In genomic region chr1:32239790-32240139, GRCh38 we compare ENCODE assay signal across 8 cellular contexts. TPM values are rescaled to one million over a fixed set of nuclear protein-coding genes. Genes with fewer than 3 reads are reported as not detected.
DNase-seq lines count a peak whose midpoint lies in the region; ATAC-seq and TF ChIP-seq lines count a peak whose summit lies in the region.

No MANE protein-coding gene starts in this region.

- peaks cover 35% of the 10 kb centered on the region for H3K4me1 ChIP-seq in PC-3 (ENCODE audit: insufficient read depth, low read length)
- H3K4me1 ChIP-seq in esophagus squamous epithelium, result peaks cover 5 to 52% (median 19%) of the 10 kb centered on the region in 3 donors
- no peaks in the 10 kb centered on the region for H3K4me1 ChIP-seq in prostate gland (replicated peaks)
- H3K4me1 ChIP-seq in foreskin keratinocyte, result peaks cover 11% of the 10 kb centered on the region

- WGBS in esophagus squamous epithelium, 2 donors, result no CpG with 5 or more reads among the region's 20 CpGs
- WGBS in prostate gland, result 39% methylated on average over 20 of the region's 20 CpGs

- no peak overlapping the region for H3K9ac ChIP-seq in PC-3 (ENCODE audit: low read length)

- no peaks in the 10 kb centered on the region for H3K9me2 ChIP-seq in PC-3 (replicated peaks; ENCODE audit: low read length)

- H2AFZ ChIP-seq in PC-3 (ENCODE audit: low read length), result peak overlapping the region; percentile 82

- intact Hi-C loops in PC-3 (cut with micrococcal nuclease), result loop anchor here (2.0 to 5.0 kb wide), 2 partner anchors 53 to 93 kb away; partner anchors contain the start of gene HDAC1
- intact Hi-C loops in esophagus squamous epithelium (cut with DNase I), result no loop called here
- intact Hi-C loops in prostate gland (cut with DNase I), result loop anchor here (5.0 kb wide), 2 partner anchors 57 to 113 kb away; no protein-coding TSS in a partner anchor

- H3K36me3 ChIP-seq in PC-3 (ENCODE audit: low read depth, low read length) (no peaks in the 10 kb centered on the region), esophagus squamous epithelium (peaks cover 0 to 4% (median 0%) of the 10 kb centered on the region in 3 donors), prostate gland (no peaks in the 10 kb centered on the region)

- no peaks in the 10 kb centered on the region for H4K20me1 ChIP-seq in PC-3 (ENCODE audit: low read length)

- H3K27me3 ChIP-seq in PC-3 (ENCODE audit: low read length) (no peaks in the 10 kb centered on the region), esophagus squamous epithelium (no peaks in the 10 kb centered on the region), prostate gland (replicated peaks; ENCODE audit: insufficient read depth) (no peaks in the 10 kb centered on the region), foreskin keratinocyte (no peaks in the 10 kb centered on the region)

- no peak overlapping the region for H3K27ac ChIP-seq in PC-3 (ENCODE audit: low read length)
- peak overlapping the region; percentile 58 to 91 (median 84) for H3K27ac ChIP-seq in esophagus squamous epithelium
- H3K27ac ChIP-seq in prostate gland, result peak overlapping the region; percentile 76 to 81
- no peak overlapping the region for H3K27ac ChIP-seq in foreskin keratinocyte

- no peak for TF ChIP-seq CTCF in PC-3 (conservative IDR thresholded peaks at IDR 0.05; ENCODE audit: low read depth, low read length)
- no peak for TF ChIP-seq CTCF in esophagus squamous epithelium (IDR thresholded peaks at IDR 0.05)
- no peak for TF ChIP-seq CTCF in prostate gland (IDR thresholded peaks at IDR 0.05)
- TF ChIP-seq CTCF in foreskin keratinocyte (conservative IDR thresholded peaks at IDR 0.05), result no peak

- no peaks in the 10 kb centered on the region for H3K9me3 ChIP-seq in PC-3 (ENCODE audit: low read length)
- H3K9me3 ChIP-seq in esophagus squamous epithelium, result no peaks in the 10 kb centered on the region
- H3K9me3 ChIP-seq in prostate gland, result no peaks in the 10 kb centered on the region

- H3F3A ChIP-seq in PC-3 (ENCODE audit: low read length, unreplicated experiment), result peaks cover 6% of the 10 kb centered on the region

- ATAC-seq in PC-3 (no peak), GM19397 (IDR thresholded peaks at IDR 0.05; ENCODE audit: unreplicated experiment) (no peak), foreskin keratinocyte (no peak)

- CTCF ChIA-PET in PC-3 (lab: Charles Lee), result interaction anchor here (1.7 kb wide), 1 partner anchor 82 kb away, joined by 8 read pairs; no protein-coding TSS in a partner anchor

- BruUV-seq in PC-3 (replicated peaks; lab: Mats Ljungman, UMichigan), result no TSS peak

- no peak for TF ChIP-seq POLR2A in esophagus squamous epithelium (IDR thresholded peaks at IDR 0.05)
- TF ChIP-seq POLR2A in prostate gland (IDR thresholded peaks at IDR 0.05), result no peak

- peak overlapping the region; percentile 95 for H3K4me2 ChIP-seq in PC-3 (ENCODE audit: low read length)

- DNase-seq in DMS79 treated with DMSO at 0.1 percent for 48 hours (lab: John Stamatoyannopoulos, UW) (peak; percentile 86), PC-3 (no peak), esophagus squamous epithelium (lab: John Stamatoyannopoulos, UW) (no peak), prostate gland (ENCODE audit: low spot score) (no peak), AG20443 (ENCODE audit: low spot score) (no peak), foreskin keratinocyte (no peak)
- no peak for DNase-seq in activated CD4-positive, alpha-beta T cell treated with anti-CD3 and anti-CD28 coated beads for 4 hours

- no peaks in the 10 kb centered on the region for H3K79me2 ChIP-seq in PC-3 (ENCODE audit: low read length)

- POLR2A ChIA-PET in PC-3 (lab: Charles Lee; ENCODE audit: unreplicated experiment), result no interaction called here

- peak overlapping the region; percentile 81; the same call in 1 of the 2 replicates for H3K4me3 ChIP-seq in PC-3 (ENCODE audit: low read length)
- H3K4me3 ChIP-seq in esophagus squamous epithelium, result peak overlapping the region; percentile 48 to 77 (median 68)
- H3K4me3 ChIP-seq in prostate gland, result peak overlapping the region; percentile 36 to 52

RNA-seq across cellular contexts. Expression of gene FAM167B, which starts 7.3 kb away (rescaled TPM):
- total RNA-seq in PC-3 (2014; rRNA removed) (1.3 and 1.6 TPM in 2 replicates), esophagus squamous epithelium (1 to 10 TPM in 2 of 4 donors, not detected in 2; 1.7 to 5.5 TPM), prostate gland (1 to 10 TPM; 2.3 to 3.6 TPM), foreskin keratinocyte (0.14 and 0.18 TPM in 2 replicates)
- polyA plus RNA-seq in foreskin keratinocyte, result 0.17 and 0.27 TPM in 2 replicates

RNA-seq across cellular contexts. Expression of gene LCK, which starts 11.3 kb away (rescaled TPM):
- total RNA-seq in PC-3 (2014; rRNA removed), result 3.6 and 4.3 TPM in 2 replicates
- 1 to 10 TPM; 1.2 to 9.0 (median 4.5) TPM for total RNA-seq in esophagus squamous epithelium
- total RNA-seq in prostate gland, result 1 to 10 TPM; 1.3 to 4.4 TPM
- total RNA-seq in foreskin keratinocyte, result 1.1 TPM in 2 replicates
- polyA plus RNA-seq in foreskin keratinocyte, result 0.81 and 0.91 TPM in 2 replicates

RNA-seq across cellular contexts. Expression of gene EIF3I, which starts 17.6 kb away (rescaled TPM):
- total RNA-seq in PC-3 (2014; rRNA removed) (413 and 442 TPM in 2 replicates), esophagus squamous epithelium (100 to 1,000 TPM; 143 to 220 (median 202) TPM), prostate gland (100 to 1,000 TPM; 158 to 181 TPM), foreskin keratinocyte (308 and 324 TPM in 2 replicates)
- polyA plus RNA-seq in foreskin keratinocyte, result 343 and 351 TPM in 2 replicates

RNA-seq across cellular contexts. Expression of gene TMEM234, which starts 17.6 kb away (rescaled TPM):
- total RNA-seq in PC-3 (2014; rRNA removed), result 4.2 and 7.7 TPM in 2 replicates
- total RNA-seq in esophagus squamous epithelium, result 10 to 100 TPM in 2 of 4 donors, 1 to 10 TPM in 2; 6.4 to 11.1 (median 9.4) TPM
- total RNA-seq in prostate gland, result 10 to 100 TPM; 17.9 to 31.7 TPM
- 16.0 and 18.5 TPM in 2 replicates for total RNA-seq in foreskin keratinocyte
- polyA plus RNA-seq in foreskin keratinocyte, result 19.6 and 20.0 TPM in 2 replicates

RNA-seq across cellular contexts. Expression of gene DCDC2B, which starts 30.9 kb away (rescaled TPM):
- total RNA-seq in PC-3 (2014; rRNA removed) (not detected in 2 replicates), esophagus squamous epithelium (not detected), prostate gland (not detected), foreskin keratinocyte (not detected in 2 replicates)
- polyA plus RNA-seq in foreskin keratinocyte, result not detected in 2 replicates

Comparison
In these comparisons a context has a peak if more than half of its experiments do, and no peak if none do; other contexts are left out.
1. H3K27ac ChIP-seq: peak in esophagus squamous epithelium (4 of 4) and prostate gland (2 of 2); none in PC-3 (single experiment) and foreskin keratinocyte (single experiment).
2. Peak in every context shown above with its lines, with median percentiles within 50 percentile points of each other: H3K4me3 ChIP-seq.